Comparison of ENCODE assay signal across 9 cellular contexts in the genomic region with DNA sequence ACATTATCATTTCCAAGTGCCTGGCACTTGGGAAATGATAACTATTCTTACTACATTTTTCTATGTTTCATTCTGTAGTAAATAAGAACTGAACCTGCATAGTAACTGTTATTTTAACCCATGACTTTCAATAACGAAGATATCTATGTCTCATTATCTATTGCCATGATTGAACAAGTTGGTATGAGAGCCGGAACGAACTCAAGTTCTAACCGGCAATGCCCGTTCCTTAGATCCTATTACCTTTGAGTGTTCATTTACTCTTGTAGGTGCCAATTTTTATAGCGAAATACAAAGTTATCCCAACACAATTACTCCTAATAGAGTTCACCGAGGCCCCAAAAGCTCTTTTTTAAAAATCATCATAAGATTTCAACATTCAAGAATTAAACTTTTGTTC. TPM values are rescaled to one million over a fixed set of nuclear protein-coding genes. Genes with fewer than 3 reads are reported as not detected.
DNase-seq lines count a peak whose midpoint lies in the region; ATAC-seq and TF ChIP-seq lines count a peak whose summit lies in the region.
"Had no signal": no experiment of that assay in that cellular context is flagged by ENCODE, and none has a peak within 500 bp of the region (broad histone marks: within the 10 kb centered on the region; RNA-seq: fewer than 3 reads in every experiment).

No MANE protein-coding gene starts in this region.

- DNase-seq in heart right ventricle = no peak
- no peak for DNase-seq in left cardiac atrium
- no peak for DNase-seq in dorsolateral prefrontal cortex
- no peak for DNase-seq in naive thymus-derived CD4-positive, alpha-beta T cell
- no peak for DNase-seq in upper lobe of left lung
- no peak for DNase-seq in HUDEP-2 (lab: John Stamatoyannopoulos, UW; ENCODE audit: unreplicated experiment in 76 of 76)
- DNase-seq in foreskin melanocyte = no peak
- no peak for DNase-seq in GM13977 (ENCODE audit: low spot score)

- 70 to 71% methylated on average over 7 of the region's 7 CpGs for WGBS in heart right ventricle, 2 donors
- 66 to 67% methylated on average over 7 of the region's 7 CpGs for WGBS in upper lobe of left lung, 2 donors

- H3K4me1 Mint-ChIP-seq in naive thymus-derived CD4-positive, alpha-beta T cell = peaks cover 0 to 12% (median 4%) of the 10 kb centered on the region in 7 donors

- peaks cover 0 to 67% (median 0%) of the 10 kb centered on the region in 7 donors for H3K27me3 ChIP-seq in heart right ventricle
- peaks cover 0 to 19% (median 0%) of the 10 kb centered on the region in 45 donors for H3K27me3 ChIP-seq in dorsolateral prefrontal cortex
- H3K27me3 ChIP-seq in naive thymus-derived CD4-positive, alpha-beta T cell (ENCODE audit: control insufficient read depth in 2 of 2, insufficient read depth in 2 of 2, low read length in 2 of 2) = no peaks in the 10 kb centered on the region
- H3K27me3 ChIP-seq in upper lobe of left lung = no peaks in the 10 kb centered on the region

- H3K27ac Mint-ChIP-seq in naive thymus-derived CD4-positive, alpha-beta T cell = no peak overlapping the region

- TF ChIP-seq POLR2A in upper lobe of left lung (IDR thresholded peaks at IDR 0.05) = no peak

- H3K4me1 ChIP-seq in heart right ventricle = peaks cover 0 to 48% (median 14%) of the 10 kb centered on the region in 9 donors
- H3K4me1 ChIP-seq in naive thymus-derived CD4-positive, alpha-beta T cell (ENCODE audit: control insufficient read depth in 2 of 2, insufficient read depth in 2 of 2, low read length in 2 of 2) = no peaks in the 10 kb centered on the region
- peaks cover 0 to 15% (median 8%) of the 10 kb centered on the region in 4 donors for H3K4me1 ChIP-seq in upper lobe of left lung
- H3K4me1 ChIP-seq: BE2C had no signal

- H3K27ac ChIP-seq in heart right ventricle (peak overlapping the region in 8 of 10 donors; percentile 72 to 86 (median 80)), dorsolateral prefrontal cortex (peak overlapping the region in 23 of 59 donors; percentile 46 to 93 (median 81)), upper lobe of left lung (peak overlapping the region in 2 of 4 donors; percentile 12 to 73)
- no peak overlapping the region for H3K27ac ChIP-seq in naive thymus-derived CD4-positive, alpha-beta T cell (ENCODE audit: low read depth, low read length)

- ATAC-seq in heart right ventricle = no peak
- ATAC-seq in left cardiac atrium = no peak
- no peak for ATAC-seq in naive thymus-derived CD4-positive, alpha-beta T cell
- ATAC-seq in upper lobe of left lung (ENCODE audit: low FRiP score in 2 of 2) = no peak

- in situ Hi-C loops in GM13977 (cut with MboI; ENCODE audit: low pct_unique_long_range_greater_than_20kb, low sequenced_read_pairs, unreplicated experiment) = loop anchor here (10.0 kb wide), 1 partner anchor 134 kb away; no protein-coding TSS in a partner anchor

- H3K4me3 ChIP-seq in heart right ventricle (peak overlapping the region in 8 of 10 donors; percentile 52 to 69 (median 64)), dorsolateral prefrontal cortex (peak overlapping the region in 52 of 59 donors; percentile 45 to 80 (median 70)), upper lobe of left lung (peak overlapping the region in 3 of 4 donors; percentile 47 to 63 (median 53))
- H3K4me3 ChIP-seq in naive thymus-derived CD4-positive, alpha-beta T cell (ENCODE audit: low read length) = no peak overlapping the region

- TF ChIP-seq EP300 in upper lobe of left lung (IDR thresholded peaks at IDR 0.05) = no peak

- CTCF ChIA-PET in naive thymus-derived CD4-positive, alpha-beta T cell (lab: Charles Lee) = no interaction called here

- intact Hi-C loops in heart right ventricle (cut with DNase I) = loop anchor here in 9 of 10 donors (2.0 to 10.0 kb wide), 6 partner anchors 74 to 140 kb away; no protein-coding TSS in a partner anchor
- intact Hi-C loops in left cardiac atrium (cut with DNase I) = loop anchor here (5.0 to 10.0 kb wide), 3 partner anchors 79 to 136 kb away; no protein-coding TSS in a partner anchor
- intact Hi-C loops in dorsolateral prefrontal cortex (cut with DNase I) = loop anchor here in 1 of 2 donors (5.0 kb wide), 2 partner anchors 74 to 191 kb away; a partner anchor contains a TSS
- intact Hi-C loops in naive thymus-derived CD4-positive, alpha-beta T cell (cut with micrococcal nuclease) = loop anchor here in 1 of 2 donors (5.0 kb wide), 1 partner anchor 116 kb away; no protein-coding TSS in a partner anchor

- TF ChIP-seq CTCF in heart right ventricle (IDR thresholded peaks at IDR 0.05) (no peak), dorsolateral prefrontal cortex (IDR thresholded peaks at IDR 0.05 in 54 of 56, conservative IDR thresholded peaks at IDR 0.05 in 2 of 56; ENCODE audit: low read depth in 1 of 56, partially characterized antibody in 56 of 56) (no peak), upper lobe of left lung (IDR thresholded peaks at IDR 0.05) (no peak), GM13977 (IDR thresholded peaks at IDR 0.05; ENCODE audit: extremely low read depth, insufficient read depth, missing control alignments) (no peak)

- H3K36me3 Mint-ChIP-seq in naive thymus-derived CD4-positive, alpha-beta T cell = no peaks in the 10 kb centered on the region

- POLR2A ChIA-PET in naive thymus-derived CD4-positive, alpha-beta T cell (lab: Charles Lee) = no interaction called here

- H3K36me3 ChIP-seq in heart right ventricle (no peaks in the 10 kb centered on the region), upper lobe of left lung (no peaks in the 10 kb centered on the region)
- no peaks in the 10 kb centered on the region for H3K36me3 ChIP-seq in naive thymus-derived CD4-positive, alpha-beta T cell (ENCODE audit: control insufficient read depth in 2 of 3, insufficient read depth in 3 of 3, low read length in 3 of 3)
- H3K36me3 ChIP-seq: BE2C had no signal

- peaks cover 0 to 2% (median 0%) of the 10 kb centered on the region in 11 donors for H3K9me3 Mint-ChIP-seq in naive thymus-derived CD4-positive, alpha-beta T cell

- peak overlapping the region in 6 of 10 donors; percentile 7 to 55 (median 30) for H3K4me3 Mint-ChIP-seq in naive thymus-derived CD4-positive, alpha-beta T cell

- H3K9me3 ChIP-seq in heart right ventricle = no peaks in the 10 kb centered on the region
- no peaks in the 10 kb centered on the region for H3K9me3 ChIP-seq in naive thymus-derived CD4-positive, alpha-beta T cell (ENCODE audit: control insufficient read depth in 2 of 3, low read length in 3 of 3)
- H3K9me3 ChIP-seq in upper lobe of left lung = no peaks in the 10 kb centered on the region
- H3K9me3 ChIP-seq: BE2C had no signal

- H3K27me3 Mint-ChIP-seq in naive thymus-derived CD4-positive, alpha-beta T cell = peaks cover 41 to 72% (median 58%) of the 10 kb centered on the region in 5 donors

RNA-seq across cellular contexts. Expression of a gene that starts 0.9 kb away (rescaled TPM):
- total RNA-seq in heart right ventricle (10 to 100 TPM; 11.0 to 23.3 (median 15.6) TPM), left cardiac atrium (10 to 100 TPM; 15.7 to 16.7 TPM), dorsolateral prefrontal cortex (10 to 100 TPM in 90 of 120 experiments, 1 to 10 TPM in 30; 2.1 to 40.6 (median 13.7) TPM), upper lobe of left lung (100 to 1,000 TPM in 1 of 6 donors, 10 to 100 TPM in 5; 32.4 to 114 (median 82.2) TPM)
- 1 to 10 TPM; 3.1 to 4.7 TPM for polyA plus RNA-seq in heart right ventricle
- 1 to 10 TPM in 1 of 5 experiments, under 1 TPM in 2, not detected in 2; 0.19 to 1.0 (median 0.73) TPM for total RNA-seq in naive thymus-derived CD4-positive, alpha-beta T cell
- not detected for polyA plus RNA-seq in naive thymus-derived CD4-positive, alpha-beta T cell
